In the genomic region with DNA sequence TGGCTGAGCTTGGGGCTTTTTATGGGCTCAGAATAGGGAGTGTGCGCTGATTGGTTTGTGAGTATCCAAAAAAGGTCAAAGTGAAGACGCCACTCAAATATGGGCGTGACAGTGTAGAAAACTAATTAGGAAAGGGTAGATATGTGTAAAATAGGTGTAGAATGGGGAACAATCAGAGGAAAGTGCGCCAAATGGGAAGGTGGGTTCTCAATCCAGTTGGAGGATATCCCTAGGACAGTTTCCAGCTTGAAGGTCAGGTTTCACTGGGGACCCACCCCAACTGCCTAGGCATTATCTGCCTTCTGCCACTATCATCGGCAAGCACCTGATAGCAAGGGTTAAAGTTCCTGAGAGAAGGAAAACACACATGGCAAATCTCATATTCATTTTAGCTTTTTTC, we compare ENCODE assay signal across 1 cellular context.
A peak's percentile ranks its signal among the peaks of the same experiment; 100 is the strongest.
TF ChIP-seq lines count a peak whose summit lies in the region.

No MANE protein-coding gene starts in this region.

TF ChIP-seq in K562, 482 proteins besides CTCF, POLR2A, EP300 and RAD21 (continued from another document):
- TF ChIP-seq, protein P1, sequence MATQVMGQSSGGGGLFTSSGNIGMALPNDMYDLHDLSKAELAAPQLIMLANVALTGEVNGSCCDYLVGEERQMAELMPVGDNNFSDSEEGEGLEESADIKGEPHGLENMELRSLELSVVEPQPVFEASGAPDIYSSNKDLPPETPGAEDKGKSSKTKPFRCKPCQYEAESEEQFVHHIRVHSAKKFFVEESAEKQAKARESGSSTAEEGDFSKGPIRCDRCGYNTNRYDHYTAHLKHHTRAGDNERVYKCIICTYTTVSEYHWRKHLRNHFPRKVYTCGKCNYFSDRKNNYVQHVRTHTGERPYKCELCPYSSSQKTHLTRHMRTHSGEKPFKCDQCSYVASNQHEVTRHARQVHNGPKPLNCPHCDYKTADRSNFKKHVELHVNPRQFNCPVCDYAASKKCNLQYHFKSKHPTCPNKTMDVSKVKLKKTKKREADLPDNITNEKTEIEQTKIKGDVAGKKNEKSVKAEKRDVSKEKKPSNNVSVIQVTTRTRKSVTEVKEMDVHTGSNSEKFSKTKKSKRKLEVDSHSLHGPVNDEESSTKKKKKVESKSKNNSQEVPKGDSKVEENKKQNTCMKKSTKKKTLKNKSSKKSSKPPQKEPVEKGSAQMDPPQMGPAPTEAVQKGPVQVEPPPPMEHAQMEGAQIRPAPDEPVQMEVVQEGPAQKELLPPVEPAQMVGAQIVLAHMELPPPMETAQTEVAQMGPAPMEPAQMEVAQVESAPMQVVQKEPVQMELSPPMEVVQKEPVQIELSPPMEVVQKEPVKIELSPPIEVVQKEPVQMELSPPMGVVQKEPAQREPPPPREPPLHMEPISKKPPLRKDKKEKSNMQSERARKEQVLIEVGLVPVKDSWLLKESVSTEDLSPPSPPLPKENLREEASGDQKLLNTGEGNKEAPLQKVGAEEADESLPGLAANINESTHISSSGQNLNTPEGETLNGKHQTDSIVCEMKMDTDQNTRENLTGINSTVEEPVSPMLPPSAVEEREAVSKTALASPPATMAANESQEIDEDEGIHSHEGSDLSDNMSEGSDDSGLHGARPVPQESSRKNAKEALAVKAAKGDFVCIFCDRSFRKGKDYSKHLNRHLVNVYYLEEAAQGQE (CRISPR knock-in tag; IDR thresholded peaks at IDR 0.05; ENCODE audit: low read depth), result no peak
- TF ChIP-seq, protein P2, sequence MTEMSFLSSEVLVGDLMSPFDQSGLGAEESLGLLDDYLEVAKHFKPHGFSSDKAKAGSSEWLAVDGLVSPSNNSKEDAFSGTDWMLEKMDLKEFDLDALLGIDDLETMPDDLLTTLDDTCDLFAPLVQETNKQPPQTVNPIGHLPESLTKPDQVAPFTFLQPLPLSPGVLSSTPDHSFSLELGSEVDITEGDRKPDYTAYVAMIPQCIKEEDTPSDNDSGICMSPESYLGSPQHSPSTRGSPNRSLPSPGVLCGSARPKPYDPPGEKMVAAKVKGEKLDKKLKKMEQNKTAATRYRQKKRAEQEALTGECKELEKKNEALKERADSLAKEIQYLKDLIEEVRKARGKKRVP (CRISPR knock-in tag; IDR thresholded peaks at IDR 0.05), result no peak
- TF ChIP-seq, protein P3, sequence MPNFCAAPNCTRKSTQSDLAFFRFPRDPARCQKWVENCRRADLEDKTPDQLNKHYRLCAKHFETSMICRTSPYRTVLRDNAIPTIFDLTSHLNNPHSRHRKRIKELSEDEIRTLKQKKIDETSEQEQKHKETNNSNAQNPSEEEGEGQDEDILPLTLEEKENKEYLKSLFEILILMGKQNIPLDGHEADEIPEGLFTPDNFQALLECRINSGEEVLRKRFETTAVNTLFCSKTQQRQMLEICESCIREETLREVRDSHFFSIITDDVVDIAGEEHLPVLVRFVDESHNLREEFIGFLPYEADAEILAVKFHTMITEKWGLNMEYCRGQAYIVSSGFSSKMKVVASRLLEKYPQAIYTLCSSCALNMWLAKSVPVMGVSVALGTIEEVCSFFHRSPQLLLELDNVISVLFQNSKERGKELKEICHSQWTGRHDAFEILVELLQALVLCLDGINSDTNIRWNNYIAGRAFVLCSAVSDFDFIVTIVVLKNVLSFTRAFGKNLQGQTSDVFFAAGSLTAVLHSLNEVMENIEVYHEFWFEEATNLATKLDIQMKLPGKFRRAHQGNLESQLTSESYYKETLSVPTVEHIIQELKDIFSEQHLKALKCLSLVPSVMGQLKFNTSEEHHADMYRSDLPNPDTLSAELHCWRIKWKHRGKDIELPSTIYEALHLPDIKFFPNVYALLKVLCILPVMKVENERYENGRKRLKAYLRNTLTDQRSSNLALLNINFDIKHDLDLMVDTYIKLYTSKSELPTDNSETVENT (CRISPR knock-in tag; IDR thresholded peaks at IDR 0.05), result no peak
- no peak for TF ChIP-seq EZH2 (IDR thresholded peaks at IDR 0.05; ENCODE audit: borderline replicate concordance, low read depth, low read length)
- TF ChIP-seq ZFP36 (IDR thresholded peaks at IDR 0.05; ENCODE audit: low read depth, low read length, partially characterized antibody), result no peak
- TF ChIP-seq GATAD2B (IDR thresholded peaks at IDR 0.05; ENCODE audit: borderline replicate concordance), result peak; percentile 15; the same call in 1 of the 2 replicates
- TF ChIP-seq, protein P4, sequence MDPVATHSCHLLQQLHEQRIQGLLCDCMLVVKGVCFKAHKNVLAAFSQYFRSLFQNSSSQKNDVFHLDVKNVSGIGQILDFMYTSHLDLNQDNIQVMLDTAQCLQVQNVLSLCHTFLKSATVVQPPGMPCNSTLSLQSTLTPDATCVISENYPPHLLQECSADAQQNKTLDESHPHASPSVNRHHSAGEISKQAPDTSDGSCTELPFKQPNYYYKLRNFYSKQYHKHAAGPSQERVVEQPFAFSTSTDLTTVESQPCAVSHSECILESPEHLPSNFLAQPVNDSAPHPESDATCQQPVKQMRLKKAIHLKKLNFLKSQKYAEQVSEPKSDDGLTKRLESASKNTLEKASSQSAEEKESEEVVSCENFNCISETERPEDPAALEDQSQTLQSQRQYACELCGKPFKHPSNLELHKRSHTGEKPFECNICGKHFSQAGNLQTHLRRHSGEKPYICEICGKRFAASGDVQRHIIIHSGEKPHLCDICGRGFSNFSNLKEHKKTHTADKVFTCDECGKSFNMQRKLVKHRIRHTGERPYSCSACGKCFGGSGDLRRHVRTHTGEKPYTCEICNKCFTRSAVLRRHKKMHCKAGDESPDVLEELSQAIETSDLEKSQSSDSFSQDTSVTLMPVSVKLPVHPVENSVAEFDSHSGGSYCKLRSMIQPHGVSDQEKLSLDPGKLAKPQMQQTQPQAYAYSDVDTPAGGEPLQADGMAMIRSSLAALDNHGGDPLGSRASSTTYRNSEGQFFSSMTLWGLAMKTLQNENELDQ (CRISPR knock-in tag; IDR thresholded peaks at IDR 0.05; ENCODE audit: borderline replicate concordance), result no peak
- TF ChIP-seq HNRNPL (IDR thresholded peaks at IDR 0.05; ENCODE audit: low read depth, low read length), result no peak
- peak; percentile 76 for TF ChIP-seq TEAD4 (IDR thresholded peaks at IDR 0.05; ENCODE audit: low read length)
- no peak for TF ChIP-seq TEAD4 (CRISPR knock-in tag; IDR thresholded peaks at IDR 0.05; ENCODE audit: borderline replicate concordance)
- no peak for TF ChIP-seq ZNF354B (CRISPR knock-in tag; IDR thresholded peaks at IDR 0.05)
- TF ChIP-seq, protein P5, sequence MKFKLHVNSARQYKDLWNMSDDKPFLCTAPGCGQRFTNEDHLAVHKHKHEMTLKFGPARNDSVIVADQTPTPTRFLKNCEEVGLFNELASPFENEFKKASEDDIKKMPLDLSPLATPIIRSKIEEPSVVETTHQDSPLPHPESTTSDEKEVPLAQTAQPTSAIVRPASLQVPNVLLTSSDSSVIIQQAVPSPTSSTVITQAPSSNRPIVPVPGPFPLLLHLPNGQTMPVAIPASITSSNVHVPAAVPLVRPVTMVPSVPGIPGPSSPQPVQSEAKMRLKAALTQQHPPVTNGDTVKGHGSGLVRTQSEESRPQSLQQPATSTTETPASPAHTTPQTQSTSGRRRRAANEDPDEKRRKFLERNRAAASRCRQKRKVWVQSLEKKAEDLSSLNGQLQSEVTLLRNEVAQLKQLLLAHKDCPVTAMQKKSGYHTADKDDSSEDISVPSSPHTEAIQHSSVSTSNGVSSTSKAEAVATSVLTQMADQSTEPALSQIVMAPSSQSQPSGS (CRISPR knock-in tag; IDR thresholded peaks at IDR 0.05), result no peak
- TF ChIP-seq DPF2 (IDR thresholded peaks at IDR 0.05), result peak; percentile 83
- TF ChIP-seq ZNF224 (CRISPR knock-in tag; IDR thresholded peaks at IDR 0.05), result no peak
